ENCODE assay signal across 24 cellular contexts in genomic region chr2:212958133-212958532, GRCh38.
DNase-seq lines count a peak whose midpoint lies in the region; ATAC-seq and TF ChIP-seq lines count a peak whose summit lies in the region.
"Had no signal": no experiment of that assay in that cellular context is flagged by ENCODE, and none has a peak within 500 bp of the region (broad histone marks: within the 10 kb centered on the region; RNA-seq: fewer than 3 reads in every experiment).

No MANE protein-coding gene starts in this region.

- POLR2A ChIA-PET in activated CD4-positive, alpha-beta T cell treated with anti-CD3 and anti-CD28 coated beads for 36 hours (lab: Charles Lee) = interaction anchor here (0.6 to 0.8 kb wide), 2 partner anchors 11 to 42 kb away, joined by 3 read pairs; no protein-coding TSS in a partner anchor
- POLR2A ChIA-PET in CD8-positive, alpha-beta memory T cell (lab: Charles Lee) = no interaction called here

- no peaks in the 10 kb centered on the region for H3K27me3 ChIP-seq in CD8-positive, alpha-beta memory T cell (ENCODE audit: insufficient read depth, low read length, poor library complexity, severe bottlenecking)
- H3K27me3 ChIP-seq: ascending aorta, gastrocnemius medialis, upper lobe of left lung had no signal

- CTCF ChIA-PET in activated CD4-positive, alpha-beta T cell treated with anti-CD3 and anti-CD28 coated beads for 36 hours (lab: Charles Lee) = interaction anchor here (0.7 to 1.9 kb wide), 5 partner anchors 9 to 271 kb away, joined by 3 to 5 read pairs (median 3); no protein-coding TSS in a partner anchor
- CTCF ChIA-PET in CD8-positive, alpha-beta memory T cell (lab: Charles Lee) = interaction anchor here (1.5 kb wide), 1 partner anchor 8 kb away, joined by 3 read pairs; no protein-coding TSS in a partner anchor

- intact Hi-C loops in activated CD4-positive, alpha-beta T cell treated with anti-CD3 and anti-CD28 coated beads for 36 hours (cut with DNase I, micrococcal nuclease) = loop anchor here (1.0 to 5.0 kb wide), 3 partner anchors 10 to 194 kb away; partner anchors contain the start of gene IKZF2 (in 2 of the 2)
- intact Hi-C loops in activated T-helper 2 cell treated with anti-CD3 and anti-CD28 coated beads, Interferon-gamma antibody, Interleukin-2, Interleukin-4, amounts not matched to agents 10 μg/mL and 5 μg/mL and 100 μg/mL, durations not matched to agents 14 hours and 24 hours and 36 hours (cut with micrococcal nuclease) = loop anchor here (1.0 to 5.0 kb wide), 3 partner anchors 43 to 194 kb away; partner anchors contain the start of gene IKZF2
- intact Hi-C loops in natural killer cell (cut with micrococcal nuclease) = loop anchor here (2.0 to 5.0 kb wide), 3 partner anchors 144 to 194 kb away; partner anchors contain the start of gene IKZF2

- H3K36me3 Mint-ChIP-seq in activated CD4-positive, alpha-beta T cell treated with anti-CD3 and anti-CD28 coated beads for 36 hours (ENCODE audit: low read depth) = no peaks in the 10 kb centered on the region
- H3K36me3 Mint-ChIP-seq in CD8-positive, alpha-beta memory T cell = peaks cover 0 to 24% (median 4%) of the 10 kb centered on the region in 3 donors
- H3K36me3 Mint-ChIP-seq in activated T-helper 2 cell treated with anti-CD3 and anti-CD28 coated beads, Interferon-gamma antibody, Interleukin-2, Interleukin-4, amounts not matched to agents 10 μg/mL and 5 μg/mL and 100 μg/mL, durations not matched to agents 14 hours and 24 hours and 36 hours (ENCODE audit: low read depth) = peaks cover 18% of the 10 kb centered on the region
- peaks cover 4% of the 10 kb centered on the region for H3K36me3 Mint-ChIP-seq in natural killer cell

- no peak for DNase-seq in activated CD4-positive, alpha-beta T cell treated with anti-CD3 and anti-CD28 coated beads for 36 hours
- DNase-seq in activated CD4-positive, alpha-beta T cell treated with anti-CD3 and anti-CD28 coated beads for 48 hours = no peak
- no peak for DNase-seq in CD8-positive, alpha-beta memory T cell
- no peak for DNase-seq in activated T-helper 2 cell treated with anti-CD3 and anti-CD28 coated beads, Interferon-gamma antibody, Interleukin-2, Interleukin-4, amounts not matched to agents 10 μg/mL and 5 μg/mL and 100 μg/mL, durations not matched to agents 14 hours and 24 hours and 36 hours (ENCODE audit: low spot score)
- DNase-seq in natural killer cell (no peak), amygdala (lab: John Stamatoyannopoulos, UW) (no peak), NCI-H1694 treated with DMSO at 0.1 percent for 48 hours (lab: John Stamatoyannopoulos, UW) (no peak)
- DNase-seq: activated effector memory CD4-positive, alpha-beta T cell treated with anti-CD3 and anti-CD28 coated beads, Interleukin-2, amount 50 U/mL, for 16 hours; cerebellar nuclear complex; gastrocnemius medialis; H9; kidney glomerular epithelial cell; MV-4-11; NCI-H1930; NCI-H2227 treated with DMSO at 0.1 percent for 48 hours; PC-3; SIG-M5; stimulated activated CD4-positive, alpha-beta T cell treated with anti-CD3 and anti-CD28 coated beads, Interleukin-2, amount 100 ng/mL, for 48 hours; upper lobe of left lung; WERI-Rb-1 had no signal

- no peak for ATAC-seq in activated CD4-positive, alpha-beta T cell treated with anti-CD3 and anti-CD28 coated beads for 36 hours
- no peak for ATAC-seq in natural killer cell
- no peak for ATAC-seq in HG03442 (IDR thresholded peaks at IDR 0.05; ENCODE audit: unreplicated experiment)
- ATAC-seq: PC-3 had no signal

- peak overlapping the region; percentile 62 for H3K27ac Mint-ChIP-seq in activated CD4-positive, alpha-beta T cell treated with anti-CD3 and anti-CD28 coated beads for 36 hours
- H3K27ac Mint-ChIP-seq in CD8-positive, alpha-beta memory T cell = peak overlapping the region; percentile 52 to 99 (median 90)
- peak overlapping the region; percentile 75 for H3K27ac Mint-ChIP-seq in activated T-helper 2 cell treated with anti-CD3 and anti-CD28 coated beads, Interferon-gamma antibody, Interleukin-2, Interleukin-4, amounts not matched to agents 10 μg/mL and 5 μg/mL and 100 μg/mL, durations not matched to agents 14 hours and 24 hours and 36 hours
- H3K27ac Mint-ChIP-seq in natural killer cell = peak overlapping the region; percentile 89 to 92
- H3K27ac Mint-ChIP-seq: H9, progenitor cell of endocrine pancreas had no signal

- H3K36me3 ChIP-seq in CD8-positive, alpha-beta memory T cell (ENCODE audit: insufficient read depth, low read length) = no peaks in the 10 kb centered on the region
- H3K36me3 ChIP-seq: ascending aorta, gastrocnemius medialis, upper lobe of left lung, WERI-Rb-1 had no signal

- TF ChIP-seq CTCF in natural killer cell (IDR thresholded peaks at IDR 0.05) = no peak

- no peaks in the 10 kb centered on the region for H3K27me3 Mint-ChIP-seq in activated CD4-positive, alpha-beta T cell treated with anti-CD3 and anti-CD28 coated beads for 36 hours
- no peaks in the 10 kb centered on the region for H3K27me3 Mint-ChIP-seq in CD8-positive, alpha-beta memory T cell
- no peaks in the 10 kb centered on the region for H3K27me3 Mint-ChIP-seq in activated T-helper 2 cell treated with anti-CD3 and anti-CD28 coated beads, Interferon-gamma antibody, Interleukin-2, Interleukin-4, amounts not matched to agents 10 μg/mL and 5 μg/mL and 100 μg/mL, durations not matched to agents 14 hours and 24 hours and 36 hours (ENCODE audit: low read depth)
- no peaks in the 10 kb centered on the region for H3K27me3 Mint-ChIP-seq in natural killer cell (ENCODE audit: low read depth in 2 of 2)
- H3K27me3 Mint-ChIP-seq: progenitor cell of endocrine pancreas had no signal

- no peaks in the 10 kb centered on the region for H3K9me3 Mint-ChIP-seq in activated CD4-positive, alpha-beta T cell treated with anti-CD3 and anti-CD28 coated beads for 36 hours (ENCODE audit: low read depth)
- H3K9me3 Mint-ChIP-seq in CD8-positive, alpha-beta memory T cell = peaks cover 0 to 4% (median 0%) of the 10 kb centered on the region in 5 donors
- peaks cover 19% of the 10 kb centered on the region for H3K9me3 Mint-ChIP-seq in activated T-helper 2 cell treated with anti-CD3 and anti-CD28 coated beads, Interferon-gamma antibody, Interleukin-2, Interleukin-4, amounts not matched to agents 10 μg/mL and 5 μg/mL and 100 μg/mL, durations not matched to agents 14 hours and 24 hours and 36 hours
- H3K9me3 Mint-ChIP-seq in natural killer cell = no peaks in the 10 kb centered on the region
- H3K9me3 Mint-ChIP-seq: H9 had no signal

- no peak overlapping the region for H3K27ac ChIP-seq in CD8-positive, alpha-beta memory T cell (ENCODE audit: low read depth, low read length)
- H3K27ac ChIP-seq: upper lobe of left lung, WERI-Rb-1 had no signal

- H3K4me1 Mint-ChIP-seq in activated CD4-positive, alpha-beta T cell treated with anti-CD3 and anti-CD28 coated beads for 36 hours = peaks cover 50% of the 10 kb centered on the region
- H3K4me1 Mint-ChIP-seq in CD8-positive, alpha-beta memory T cell = peaks cover 33 to 63% (median 54%) of the 10 kb centered on the region in 3 donors
- peaks cover 52% of the 10 kb centered on the region for H3K4me1 Mint-ChIP-seq in activated T-helper 2 cell treated with anti-CD3 and anti-CD28 coated beads, Interferon-gamma antibody, Interleukin-2, Interleukin-4, amounts not matched to agents 10 μg/mL and 5 μg/mL and 100 μg/mL, durations not matched to agents 14 hours and 24 hours and 36 hours (ENCODE audit: low read depth)
- H3K4me1 Mint-ChIP-seq in natural killer cell = peaks cover 71 to 79% of the 10 kb centered on the region in 2 donors

- H3K4me1 ChIP-seq in CD8-positive, alpha-beta memory T cell (ENCODE audit: insufficient read depth, low read length) = peaks cover 9% of the 10 kb centered on the region

- H3K9me3 ChIP-seq in CD8-positive, alpha-beta memory T cell (ENCODE audit: low read length) = no peaks in the 10 kb centered on the region
- H3K9me3 ChIP-seq: ascending aorta, gastrocnemius medialis, upper lobe of left lung had no signal

- H3K4me3 Mint-ChIP-seq in activated CD4-positive, alpha-beta T cell treated with anti-CD3 and anti-CD28 coated beads for 36 hours = no peak overlapping the region
- peak overlapping the region in 6 of 7 donors; percentile 26 to 74 (median 60) for H3K4me3 Mint-ChIP-seq in CD8-positive, alpha-beta memory T cell
- H3K4me3 Mint-ChIP-seq in activated T-helper 2 cell treated with anti-CD3 and anti-CD28 coated beads, Interferon-gamma antibody, Interleukin-2, Interleukin-4, amounts not matched to agents 10 μg/mL and 5 μg/mL and 100 μg/mL, durations not matched to agents 14 hours and 24 hours and 36 hours (ENCODE audit: low read depth) = peak overlapping the region; percentile 19
- peak overlapping the region; percentile 89 for H3K4me3 Mint-ChIP-seq in natural killer cell
- H3K4me3 Mint-ChIP-seq: H9 had no signal

- H3K4me3 ChIP-seq in CD8-positive, alpha-beta memory T cell (ENCODE audit: low read length) = no peak overlapping the region
- H3K4me3 ChIP-seq: ascending aorta, gastrocnemius medialis, skin epidermis, upper lobe of left lung had no signal
